In the genomic region with DNA sequence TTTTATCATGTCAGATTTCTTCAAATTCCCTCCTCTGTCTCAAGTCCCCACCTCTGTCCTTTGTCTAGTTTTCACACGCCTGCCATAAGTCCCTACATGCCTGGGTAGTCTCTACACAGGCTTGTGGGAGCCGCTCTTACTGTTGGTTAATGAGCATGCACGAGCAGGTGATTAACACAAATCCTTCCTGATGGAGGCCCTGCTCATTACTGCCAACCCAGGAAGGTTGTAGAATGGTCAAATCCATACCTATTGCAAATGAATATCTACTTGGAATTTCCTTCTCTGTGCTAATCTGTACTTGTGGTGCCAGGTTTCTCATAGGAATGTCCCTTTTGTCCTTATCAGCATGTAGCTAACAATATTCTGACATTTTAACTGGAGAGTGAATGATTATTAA, we compare ENCODE assay signal across 1 cellular context.
TF ChIP-seq lines count a peak whose summit lies in the region.

No MANE protein-coding gene starts in this region.

TF ChIP-seq in GM23338, 12 proteins besides CTCF, POLR2A, EP300 and RAD21 (continued from another document):
- TF ChIP-seq EZH2phosphoT487 (IDR thresholded peaks at IDR 0.05; ENCODE audit: unreplicated experiment) (no peak), ZNF331 (CRISPR knock-in tag; IDR thresholded peaks at IDR 0.05; ENCODE audit: low read depth) (no peak), STAT1 (IDR thresholded peaks at IDR 0.05; ENCODE audit: unreplicated experiment) (no peak), POLR2AphosphoS5 (IDR thresholded peaks at IDR 0.05; ENCODE audit: low read depth) (no peak), NANOG (IDR thresholded peaks at IDR 0.05; ENCODE audit: borderline replicate concordance) (no peak)
- TF ChIP-seq, protein P1, sequence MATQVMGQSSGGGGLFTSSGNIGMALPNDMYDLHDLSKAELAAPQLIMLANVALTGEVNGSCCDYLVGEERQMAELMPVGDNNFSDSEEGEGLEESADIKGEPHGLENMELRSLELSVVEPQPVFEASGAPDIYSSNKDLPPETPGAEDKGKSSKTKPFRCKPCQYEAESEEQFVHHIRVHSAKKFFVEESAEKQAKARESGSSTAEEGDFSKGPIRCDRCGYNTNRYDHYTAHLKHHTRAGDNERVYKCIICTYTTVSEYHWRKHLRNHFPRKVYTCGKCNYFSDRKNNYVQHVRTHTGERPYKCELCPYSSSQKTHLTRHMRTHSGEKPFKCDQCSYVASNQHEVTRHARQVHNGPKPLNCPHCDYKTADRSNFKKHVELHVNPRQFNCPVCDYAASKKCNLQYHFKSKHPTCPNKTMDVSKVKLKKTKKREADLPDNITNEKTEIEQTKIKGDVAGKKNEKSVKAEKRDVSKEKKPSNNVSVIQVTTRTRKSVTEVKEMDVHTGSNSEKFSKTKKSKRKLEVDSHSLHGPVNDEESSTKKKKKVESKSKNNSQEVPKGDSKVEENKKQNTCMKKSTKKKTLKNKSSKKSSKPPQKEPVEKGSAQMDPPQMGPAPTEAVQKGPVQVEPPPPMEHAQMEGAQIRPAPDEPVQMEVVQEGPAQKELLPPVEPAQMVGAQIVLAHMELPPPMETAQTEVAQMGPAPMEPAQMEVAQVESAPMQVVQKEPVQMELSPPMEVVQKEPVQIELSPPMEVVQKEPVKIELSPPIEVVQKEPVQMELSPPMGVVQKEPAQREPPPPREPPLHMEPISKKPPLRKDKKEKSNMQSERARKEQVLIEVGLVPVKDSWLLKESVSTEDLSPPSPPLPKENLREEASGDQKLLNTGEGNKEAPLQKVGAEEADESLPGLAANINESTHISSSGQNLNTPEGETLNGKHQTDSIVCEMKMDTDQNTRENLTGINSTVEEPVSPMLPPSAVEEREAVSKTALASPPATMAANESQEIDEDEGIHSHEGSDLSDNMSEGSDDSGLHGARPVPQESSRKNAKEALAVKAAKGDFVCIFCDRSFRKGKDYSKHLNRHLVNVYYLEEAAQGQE (IDR thresholded peaks at IDR 0.05; ENCODE audit: unreplicated experiment): no peak
- TF ChIP-seq, protein P2, sequence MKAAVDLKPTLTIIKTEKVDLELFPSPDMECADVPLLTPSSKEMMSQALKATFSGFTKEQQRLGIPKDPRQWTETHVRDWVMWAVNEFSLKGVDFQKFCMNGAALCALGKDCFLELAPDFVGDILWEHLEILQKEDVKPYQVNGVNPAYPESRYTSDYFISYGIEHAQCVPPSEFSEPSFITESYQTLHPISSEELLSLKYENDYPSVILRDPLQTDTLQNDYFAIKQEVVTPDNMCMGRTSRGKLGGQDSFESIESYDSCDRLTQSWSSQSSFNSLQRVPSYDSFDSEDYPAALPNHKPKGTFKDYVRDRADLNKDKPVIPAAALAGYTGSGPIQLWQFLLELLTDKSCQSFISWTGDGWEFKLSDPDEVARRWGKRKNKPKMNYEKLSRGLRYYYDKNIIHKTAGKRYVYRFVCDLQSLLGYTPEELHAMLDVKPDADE (IDR thresholded peaks at IDR 0.05): no peak
